9 cellular contexts compared by ENCODE assay signal in the genomic region with DNA sequence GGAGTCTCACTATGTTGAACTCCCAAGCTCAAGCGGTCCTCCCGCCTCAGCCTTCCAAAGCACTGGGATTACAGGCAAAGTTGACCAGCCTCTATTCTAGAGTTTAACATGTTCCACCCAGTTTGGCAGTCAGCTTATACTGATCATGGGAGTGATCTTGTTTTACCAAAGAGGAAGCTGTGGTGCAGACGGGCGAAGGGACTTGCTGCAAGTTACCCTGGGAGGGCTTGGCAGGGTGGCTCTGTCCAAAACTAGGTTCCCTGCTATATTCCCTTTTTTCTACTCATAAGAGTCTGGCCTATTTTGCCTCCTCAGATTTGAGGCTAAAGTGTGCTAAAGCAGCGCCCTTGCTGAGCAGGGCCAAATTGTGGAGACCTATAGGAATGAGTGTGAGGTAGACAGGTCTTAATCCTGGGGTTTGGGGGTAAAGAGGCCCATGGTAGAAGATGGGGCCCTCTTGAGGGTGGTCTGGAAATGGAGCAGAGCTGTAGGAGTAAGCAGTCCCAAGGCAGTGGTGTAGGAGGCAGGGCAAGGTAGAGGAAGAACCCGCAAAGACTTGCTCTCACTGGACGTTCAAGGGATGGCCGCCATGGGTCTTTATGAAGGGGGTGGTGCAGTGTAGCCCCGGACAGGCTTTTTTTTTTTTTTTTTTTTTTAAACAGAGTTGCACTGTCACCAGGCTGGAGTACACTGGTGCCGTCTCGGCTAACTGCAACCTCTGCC. TPM values are rescaled to one million over a fixed set of nuclear protein-coding genes. Genes with fewer than 3 reads are reported as not detected.
DNase-seq lines count a peak whose midpoint lies in the region; ATAC-seq and TF ChIP-seq lines count a peak whose summit lies in the region.
"Had no signal": no experiment of that assay in that cellular context is flagged by ENCODE, and none has a peak within 500 bp of the region (broad histone marks: within the 10 kb centered on the region; RNA-seq: fewer than 3 reads in every experiment).

No MANE protein-coding gene starts in this region.

- no peak overlapping the region for H3K4ac ChIP-seq in H9 (ENCODE audit: low read depth, low read length)

- H2AFZ ChIP-seq in H9 (ENCODE audit: low read length), result no peak overlapping the region

- peaks cover 22% of the 10 kb centered on the region for H3K79me1 ChIP-seq in H9 (ENCODE audit: insufficient read depth, low read depth, low read length, poor library complexity, severe bottlenecking)

- no peaks in the 10 kb centered on the region for H4K20me1 ChIP-seq in H9 (ENCODE audit: control insufficient read depth, insufficient read depth, insufficient read length)

- H3K36me3 ChIP-seq in RWPE2 (ENCODE audit: low read depth), result peaks cover 80% of the 10 kb centered on the region
- H3K36me3 ChIP-seq in mucosa of descending colon (ENCODE audit: low read depth), result peaks cover 3% of the 10 kb centered on the region

- peak overlapping the region; percentile 82 to 97 (median 95); a peak in 6 of 7 replicates for H3K27ac Mint-ChIP-seq in H9

- no peaks in the 10 kb centered on the region; a peak in 1 of 5 replicates for H3K9me3 Mint-ChIP-seq in H9

- peaks cover 29% of the 10 kb centered on the region for H3K79me2 ChIP-seq in H9 (ENCODE audit: insufficient read depth, low read length)

- H3K14ac ChIP-seq in H9 (ENCODE audit: insufficient read depth, low read length), result no peak overlapping the region

- no peaks in the 10 kb centered on the region for H3K27me3 ChIP-seq in H9 (ENCODE audit: insufficient read depth, low read length)
- no peaks in the 10 kb centered on the region for H3K27me3 ChIP-seq in RWPE2 (ENCODE audit: insufficient read depth, poor library complexity, severe bottlenecking)
- H3K27me3 ChIP-seq: upper lobe of left lung had no signal

- H2BK120ac ChIP-seq in H9 (ENCODE audit: low read depth, low read length, poor library complexity, severe bottlenecking), result no peak overlapping the region

- TF ChIP-seq CTCF in H9 (conservative IDR thresholded peaks at IDR 0.05) (no peak), RWPE2 (IDR thresholded peaks at IDR 0.05; ENCODE audit: poor library complexity, severe bottlenecking) (no peak), mucosa of descending colon (IDR thresholded peaks at IDR 0.05) (no peak)

- H3T11ph ChIP-seq in H9 (ENCODE audit: low read length), result no peak overlapping the region

- H2BK20ac ChIP-seq in H9 (ENCODE audit: low read depth, low read length, poor library complexity, severe bottlenecking), result no peak overlapping the region

- H3K23ac ChIP-seq in H9 (ENCODE audit: insufficient read length, low read depth, low read length), result no peak overlapping the region

- H3K4me3 Mint-ChIP-seq in H9, result peak overlapping the region; percentile 29 to 43; a peak in 4 of 5 replicates

- no peak overlapping the region for H2BK15ac ChIP-seq in H9 (ENCODE audit: low read depth, low read length)

- H3K4me3 ChIP-seq in RWPE2 (ENCODE audit: severe bottlenecking) (no peak overlapping the region), mucosa of descending colon (no peak overlapping the region)
- H3K4me3 ChIP-seq: upper lobe of left lung had no signal

- H2BK12ac ChIP-seq in H9 (ENCODE audit: insufficient read length, low read depth, low read length), result no peak overlapping the region

- H3K27ac ChIP-seq in H9 (ENCODE audit: insufficient read length, low read depth, low read length) (no peak overlapping the region), RWPE2 (ENCODE audit: poor library complexity, severe bottlenecking) (peak overlapping the region; percentile 87)
- H3K27ac ChIP-seq: upper lobe of left lung had no signal

- DNase-seq in H9 (no peak), RWPE2 (ENCODE audit: low spot score) (no peak), medulla oblongata (ENCODE audit: extremely low spot score) (peak; percentile 38), ureter (ENCODE audit: low spot score) (no peak), NCI-H146 (lab: John Stamatoyannopoulos, UW) (no peak), mucosa of descending colon (no peak)
- DNase-seq: foreskin fibroblast, retina, upper lobe of left lung had no signal

- no peak overlapping the region for H2BK5ac ChIP-seq in H9 (ENCODE audit: insufficient read length, low read length)

- H3K9me3 ChIP-seq in H9 (ENCODE audit: control insufficient read depth, low read depth, low read length), result no peaks in the 10 kb centered on the region
- no peaks in the 10 kb centered on the region for H3K9me3 ChIP-seq in RWPE2 (ENCODE audit: severe bottlenecking)
- no peaks in the 10 kb centered on the region for H3K9me3 ChIP-seq in mucosa of descending colon
- H3K9me3 ChIP-seq: upper lobe of left lung had no signal

- H3K4me2 ChIP-seq in H9 (ENCODE audit: insufficient read depth, insufficient read length, low read length), result no peak overlapping the region

- H3K18ac ChIP-seq in H9 (ENCODE audit: insufficient read length, low read depth, low read length), result no peak overlapping the region

- ATAC-seq in RWPE2 (ENCODE audit: low read depth), result no peak
- ATAC-seq in mucosa of descending colon, result no peak

- no peaks in the 10 kb centered on the region; the same call in 1 of the 2 replicates for H3K27me3 Mint-ChIP-seq in H9 (ENCODE audit: low read depth)

- no peak overlapping the region for H4K5ac ChIP-seq in H9 (ENCODE audit: insufficient read length, low read depth, low read length)

- peaks cover 57 to 77% (median 66%) of the 10 kb centered on the region in 3 experiments for H3K36me3 Mint-ChIP-seq in H9 (ENCODE audit: insufficient read depth in 1 of 3, low read depth in 3 of 3)

- peaks cover 38 to 51% of the 10 kb centered on the region in 2 experiments for H3K4me1 Mint-ChIP-seq in H9

- no peak overlapping the region for H4K8ac ChIP-seq in H9 (replicated peaks; ENCODE audit: insufficient read length, low read depth, low read length)

- H3K9ac ChIP-seq in H9 (ENCODE audit: extremely low read depth, insufficient read length, low read length), result no peak overlapping the region

- no peak overlapping the region for H4K91ac ChIP-seq in H9 (ENCODE audit: insufficient read length, low read depth, low read length)

- WGBS in H9 (ENCODE audit: extremely low coverage, insufficient read length, low lambda C conversion rate), result no CpG with 5 or more reads among the region's 11 CpGs

- H2AK5ac ChIP-seq in H9 (ENCODE audit: insufficient read length, low read length), result no peak overlapping the region

- no peaks in the 10 kb centered on the region; the same call in 1 of the 2 replicates for H3K4me1 ChIP-seq in H9 (ENCODE audit: insufficient read depth, low read length)
- peaks cover 13% of the 10 kb centered on the region for H3K4me1 ChIP-seq in RWPE2 (ENCODE audit: insufficient read depth, poor library complexity, severe bottlenecking)
- peaks cover 40% of the 10 kb centered on the region for H3K4me1 ChIP-seq in mucosa of descending colon (ENCODE audit: low read depth)

- H3K56ac ChIP-seq in H9 (ENCODE audit: insufficient read length, low read depth, low read length), result no peak overlapping the region

- H3K23me2 ChIP-seq in H9 (ENCODE audit: insufficient read length, low read depth, low read length, poor library complexity, severe bottlenecking), result peaks cover 9% of the 10 kb centered on the region

- intact Hi-C loops in mucosa of descending colon (cut with DNase I, micrococcal nuclease), result no loop called here

RNA-seq across cellular contexts. Expression of gene RPS19, which starts 3.3 kb away (rescaled TPM):
- 3,024 and 3,117 TPM in 2 replicates for total RNA-seq in H9 (2021)
- 1,844 TPM for total RNA-seq in ureter
- 1,000 to 10,000 TPM; 1,251 to 1,696 (median 1,572) TPM for total RNA-seq in mucosa of descending colon

RNA-seq across cellular contexts. Expression of gene CD79A, which starts 13.7 kb away (rescaled TPM):
- total RNA-seq in H9 (2021) (0.22 and 0.39 TPM in 2 replicates), ureter (3.7 TPM), mucosa of descending colon (1 to 10 TPM; 2.7 to 7.3 (median 3.9) TPM)

RNA-seq across cellular contexts. Expression of gene DMRTC2, which starts 18.5 kb away (rescaled TPM):
- total RNA-seq in H9 (2021), result not detected in 2 replicates
- not detected for total RNA-seq in ureter
- not detected for total RNA-seq in mucosa of descending colon
- total RNA-seq: upper lobe of left lung had no signal

RNA-seq across cellular contexts. Expression of gene LYPD4, which starts 18.9 kb away (rescaled TPM):
- not detected in 2 replicates for total RNA-seq in H9 (2021)
- total RNA-seq in ureter, result not detected
- not detected for total RNA-seq in mucosa of descending colon
- total RNA-seq: upper lobe of left lung had no signal

RNA-seq across cellular contexts. Expression of gene ARHGEF1, which starts 19.6 kb away (rescaled TPM):
- 47.0 and 50.3 TPM in 2 replicates for total RNA-seq in H9 (2021)
- 120 TPM for total RNA-seq in ureter
- 100 to 1,000 TPM in 1 of 3 donors, 10 to 100 TPM in 2; 84.9 to 125 (median 92.3) TPM for total RNA-seq in mucosa of descending colon
